ENCODE assay signal across 14 cellular contexts in the genomic region with DNA sequence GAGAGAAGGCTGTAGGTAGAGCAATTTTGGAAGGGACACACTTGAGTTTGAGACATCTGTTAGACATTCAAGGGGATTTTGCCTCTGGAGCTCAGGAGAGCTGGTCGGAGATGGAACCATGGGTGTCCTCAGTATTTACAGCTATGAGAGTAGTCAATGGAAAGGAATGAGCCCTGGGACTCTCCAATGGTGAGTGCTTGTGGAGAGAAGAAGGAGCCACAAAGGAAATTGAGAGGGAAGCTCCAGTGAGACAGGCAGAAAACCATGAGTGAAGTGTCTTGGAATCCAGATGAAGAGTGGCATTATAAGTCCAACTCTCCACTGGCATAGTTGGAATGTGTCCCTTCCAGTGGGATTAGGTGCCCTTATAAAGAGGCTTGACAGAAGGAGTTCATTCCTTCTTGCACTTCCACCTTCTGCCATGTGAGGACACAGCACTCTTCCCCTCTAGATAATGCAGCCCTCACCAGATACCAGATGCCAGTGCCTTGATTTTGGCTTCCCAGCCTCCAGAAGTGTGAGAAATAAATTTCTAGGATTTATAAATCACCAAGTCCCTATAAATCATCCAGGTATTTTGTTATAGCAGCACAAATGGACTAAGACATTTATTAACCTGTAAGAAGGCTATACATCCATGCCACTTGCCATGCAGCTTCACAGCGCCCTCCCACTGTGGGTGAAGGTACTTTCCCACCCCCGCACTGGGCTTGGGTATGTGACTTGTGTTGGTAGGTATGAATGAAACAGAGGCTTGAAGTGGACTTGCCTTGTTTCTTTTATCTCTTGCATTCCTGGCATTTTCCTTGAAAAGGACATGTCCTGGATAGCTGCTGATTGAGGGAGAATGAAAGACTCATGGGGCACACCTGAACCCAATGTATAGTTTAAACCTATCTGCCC. TPM values are rescaled to one million over a fixed set of nuclear protein-coding genes. Genes with fewer than 3 reads are reported as not detected.
DNase-seq lines count a peak whose midpoint lies in the region; ATAC-seq and TF ChIP-seq lines count a peak whose summit lies in the region.
"Had no signal": no experiment of that assay in that cellular context is flagged by ENCODE, and none has a peak within 500 bp of the region (broad histone marks: within the 10 kb centered on the region; RNA-seq: fewer than 3 reads in every experiment).

No MANE protein-coding gene starts in this region.

- H3F3A ChIP-seq in GM23338 (replicated peaks; ENCODE audit: low read depth): no peaks in the 10 kb centered on the region

- no peak overlapping the region for H3K4me3 ChIP-seq in GM23338
- H3K4me3 ChIP-seq: A549, testis had no signal

- no peak overlapping the region for H3K4me2 ChIP-seq in GM23338
- H3K4me2 ChIP-seq: A549 had no signal

- in situ Hi-C loops in G401 (cut with HindIII; ENCODE audit: low sequenced_read_pairs): no loop called here

- H3K36me3 Mint-ChIP-seq in GM23338 (ENCODE audit: low read depth): peaks cover 11% of the 10 kb centered on the region; the same call in 2 of the 3 replicates
- no peaks in the 10 kb centered on the region for H3K36me3 Mint-ChIP-seq in activated naive CD8-positive, alpha-beta T cell treated with anti-CD3 and anti-CD28 coated beads, Interleukin-2, amount 50 U/mL, for 24 hours (ENCODE audit: low read depth)

- peaks cover 7% of the 10 kb centered on the region for H3K4me1 ChIP-seq in GM23338 (ENCODE audit: insufficient read depth)
- H3K4me1 ChIP-seq: A549, testis had no signal

- H3K27me3 ChIP-seq in GM23338 (ENCODE audit: insufficient read depth): no peaks in the 10 kb centered on the region
- H3K27me3 ChIP-seq: testis had no signal

- no peaks in the 10 kb centered on the region for H4K20me1 ChIP-seq in GM23338 (replicated peaks; ENCODE audit: insufficient read depth)

- H3K27ac Mint-ChIP-seq in GM23338: no peak overlapping the region
- no peak overlapping the region for H3K27ac Mint-ChIP-seq in activated naive CD8-positive, alpha-beta T cell treated with anti-CD3 and anti-CD28 coated beads, Interleukin-2, amount 50 U/mL, for 24 hours

- DNase-seq in DMS53 (lab: John Stamatoyannopoulos, UW) (peak; percentile 40), DMS53 treated with DMSO at 0.1 percent for 48 hours (lab: John Stamatoyannopoulos, UW; ENCODE audit: unreplicated experiment) (no peak), GM23338 (ENCODE audit: low spot score) (peak; percentile 65), kidney tubule cell (ENCODE audit: low spot score) (peak; percentile 10), RKO (ENCODE audit: low spot score) (no peak), G401 (ENCODE audit: low spot score) (no peak), midbrain (lab: John Stamatoyannopoulos, UW) (no peak)
- DNase-seq in activated naive CD8-positive, alpha-beta T cell treated with anti-CD3 and anti-CD28 coated beads, Interleukin-2, amount 50 U/mL, for 24 hours: peak; percentile 8
- DNase-seq: activated CD4-positive, CD25-positive, alpha-beta regulatory T cell treated with anti-CD3 and anti-CD28 coated beads, Interleukin-2, amount 50 U/mL, for 72 hours; caudate nucleus; NCI-H774; testis had no signal

- H2AFZ ChIP-seq in GM23338: no peak overlapping the region

- H3K79me2 ChIP-seq in GM23338 (replicated peaks; ENCODE audit: insufficient read depth): no peaks in the 10 kb centered on the region

- H3K36me3 ChIP-seq in GM23338 (ENCODE audit: insufficient read depth): peaks cover 8% of the 10 kb centered on the region; the same call in 1 of the 2 replicates

- H3K9me3 Mint-ChIP-seq in GM23338: peaks cover 26% of the 10 kb centered on the region
- peaks cover 5% of the 10 kb centered on the region for H3K9me3 Mint-ChIP-seq in activated naive CD8-positive, alpha-beta T cell treated with anti-CD3 and anti-CD28 coated beads, Interleukin-2, amount 50 U/mL, for 24 hours

- H3K4me1 Mint-ChIP-seq in GM23338: peaks cover 13% of the 10 kb centered on the region
- H3K4me1 Mint-ChIP-seq in activated naive CD8-positive, alpha-beta T cell treated with anti-CD3 and anti-CD28 coated beads, Interleukin-2, amount 50 U/mL, for 24 hours: peaks cover 2% of the 10 kb centered on the region

- no peaks in the 10 kb centered on the region for H3K27me3 Mint-ChIP-seq in GM23338 (ENCODE audit: insufficient read depth, low read depth, poor library complexity)
- peaks cover 30% of the 10 kb centered on the region for H3K27me3 Mint-ChIP-seq in activated naive CD8-positive, alpha-beta T cell treated with anti-CD3 and anti-CD28 coated beads, Interleukin-2, amount 50 U/mL, for 24 hours

- peaks cover 15% of the 10 kb centered on the region for H3K9me2 ChIP-seq in GM23338 (ENCODE audit: insufficient read depth)

- TF ChIP-seq CTCF in GM23338 (conservative IDR thresholded peaks at IDR 0.05; ENCODE audit: low read depth in 2 of 2): peak; percentile 68 to 69

- peak; percentile 54 for ATAC-seq in GM23338
- ATAC-seq in activated naive CD8-positive, alpha-beta T cell treated with anti-CD3 and anti-CD28 coated beads, Interleukin-2, amount 50 U/mL, for 24 hours: no peak
- ATAC-seq: sciatic nerve had no signal

- no peak overlapping the region for H3K27ac ChIP-seq in GM23338 (ENCODE audit: low read depth)
- H3K27ac ChIP-seq: A549, testis had no signal

- no peak overlapping the region for H3K4me3 Mint-ChIP-seq in GM23338
- H3K4me3 Mint-ChIP-seq in activated naive CD8-positive, alpha-beta T cell treated with anti-CD3 and anti-CD28 coated beads, Interleukin-2, amount 50 U/mL, for 24 hours: no peak overlapping the region

TF ChIP-seq in GM23338, 12 proteins besides CTCF, POLR2A, EP300 and RAD21:
- TF ChIP-seq ZNF331 (CRISPR knock-in tag; IDR thresholded peaks at IDR 0.05; ENCODE audit: low read depth) (no peak), STAT1 (IDR thresholded peaks at IDR 0.05; ENCODE audit: unreplicated experiment) (no peak), CREB1 (CRISPR knock-in tag; IDR thresholded peaks at IDR 0.05; ENCODE audit: low read depth) (no peak), NANOG (IDR thresholded peaks at IDR 0.05; ENCODE audit: borderline replicate concordance) (no peak), EZH2 (IDR thresholded peaks at IDR 0.05; ENCODE audit: low read depth, unreplicated experiment) (no peak)
- TF ChIP-seq, protein P1, sequence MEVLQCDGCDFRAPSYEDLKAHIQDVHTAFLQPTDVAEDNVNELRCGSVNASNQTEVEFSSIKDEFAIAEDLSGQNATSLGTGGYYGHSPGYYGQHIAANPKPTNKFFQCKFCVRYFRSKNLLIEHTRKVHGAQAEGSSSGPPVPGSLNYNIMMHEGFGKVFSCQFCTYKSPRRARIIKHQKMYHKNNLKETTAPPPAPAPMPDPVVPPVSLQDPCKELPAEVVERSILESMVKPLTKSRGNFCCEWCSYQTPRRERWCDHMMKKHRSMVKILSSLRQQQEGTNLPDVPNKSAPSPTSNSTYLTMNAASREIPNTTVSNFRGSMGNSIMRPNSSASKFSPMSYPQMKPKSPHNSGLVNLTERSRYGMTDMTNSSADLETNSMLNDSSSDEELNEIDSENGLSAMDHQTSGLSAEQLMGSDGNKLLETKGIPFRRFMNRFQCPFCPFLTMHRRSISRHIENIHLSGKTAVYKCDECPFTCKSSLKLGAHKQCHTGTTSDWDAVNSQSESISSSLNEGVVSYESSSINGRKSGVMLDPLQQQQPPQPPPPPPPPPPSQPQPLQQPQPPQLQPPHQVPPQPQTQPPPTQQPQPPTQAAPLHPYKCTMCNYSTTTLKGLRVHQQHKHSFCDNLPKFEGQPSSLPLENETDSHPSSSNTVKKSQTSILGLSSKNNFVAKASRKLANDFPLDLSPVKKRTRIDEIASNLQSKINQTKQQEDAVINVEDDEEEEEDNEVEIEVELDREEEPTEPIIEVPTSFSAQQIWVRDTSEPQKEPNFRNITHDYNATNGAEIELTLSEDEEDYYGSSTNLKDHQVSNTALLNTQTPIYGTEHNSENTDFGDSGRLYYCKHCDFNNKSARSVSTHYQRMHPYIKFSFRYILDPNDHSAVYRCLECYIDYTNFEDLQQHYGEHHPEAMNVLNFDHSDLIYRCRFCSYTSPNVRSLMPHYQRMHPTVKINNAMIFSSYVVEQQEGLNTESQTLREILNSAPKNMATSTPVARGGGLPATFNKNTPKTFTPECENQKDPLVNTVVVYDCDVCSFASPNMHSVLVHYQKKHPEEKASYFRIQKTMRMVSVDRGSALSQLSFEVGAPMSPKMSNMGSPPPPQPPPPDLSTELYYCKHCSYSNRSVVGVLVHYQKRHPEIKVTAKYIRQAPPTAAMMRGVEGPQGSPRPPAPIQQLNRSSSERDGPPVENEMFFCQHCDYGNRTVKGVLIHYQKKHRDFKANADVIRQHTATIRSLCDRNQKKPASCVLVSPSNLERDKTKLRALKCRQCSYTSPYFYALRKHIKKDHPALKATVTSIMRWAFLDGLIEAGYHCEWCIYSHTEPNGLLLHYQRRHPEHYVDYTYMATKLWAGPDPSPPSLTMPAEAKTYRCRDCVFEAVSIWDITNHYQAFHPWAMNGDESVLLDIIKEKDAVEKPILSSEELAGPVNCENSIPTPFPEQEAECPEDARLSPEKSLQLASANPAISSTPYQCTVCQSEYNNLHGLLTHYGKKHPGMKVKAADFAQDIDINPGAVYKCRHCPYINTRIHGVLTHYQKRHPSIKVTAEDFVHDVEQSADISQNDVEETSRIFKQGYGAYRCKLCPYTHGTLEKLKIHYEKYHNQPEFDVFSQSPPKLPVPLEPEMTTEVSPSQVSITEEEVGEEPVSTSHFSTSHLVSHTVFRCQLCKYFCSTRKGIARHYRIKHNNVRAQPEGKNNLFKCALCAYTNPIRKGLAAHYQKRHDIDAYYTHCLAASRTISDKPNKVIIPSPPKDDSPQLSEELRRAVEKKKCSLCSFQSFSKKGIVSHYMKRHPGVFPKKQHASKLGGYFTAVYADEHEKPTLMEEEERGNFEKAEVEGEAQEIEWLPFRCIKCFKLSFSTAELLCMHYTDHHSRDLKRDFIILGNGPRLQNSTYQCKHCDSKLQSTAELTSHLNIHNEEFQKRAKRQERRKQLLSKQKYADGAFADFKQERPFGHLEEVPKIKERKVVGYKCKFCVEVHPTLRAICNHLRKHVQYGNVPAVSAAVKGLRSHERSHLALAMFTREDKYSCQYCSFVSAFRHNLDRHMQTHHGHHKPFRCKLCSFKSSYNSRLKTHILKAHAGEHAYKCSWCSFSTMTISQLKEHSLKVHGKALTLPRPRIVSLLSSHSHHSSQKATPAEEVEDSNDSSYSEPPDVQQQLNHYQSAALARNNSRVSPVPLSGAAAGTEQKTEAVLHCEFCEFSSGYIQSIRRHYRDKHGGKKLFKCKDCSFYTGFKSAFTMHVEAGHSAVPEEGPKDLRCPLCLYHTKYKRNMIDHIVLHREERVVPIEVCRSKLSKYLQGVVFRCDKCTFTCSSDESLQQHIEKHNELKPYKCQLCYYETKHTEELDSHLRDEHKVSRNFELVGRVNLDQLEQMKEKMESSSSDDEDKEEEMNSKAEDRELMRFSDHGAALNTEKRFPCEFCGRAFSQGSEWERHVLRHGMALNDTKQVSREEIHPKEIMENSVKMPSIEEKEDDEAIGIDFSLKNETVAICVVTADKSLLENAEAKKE (CRISPR knock-in tag; IDR thresholded peaks at IDR 0.05): no peak

RNA-seq across cellular contexts. Expression of a gene that starts 27.3 kb away (rescaled TPM):
- 7.1 and 10.7 TPM in 2 replicates for total RNA-seq in GM23338 (2014; rRNA removed; shearing (Covaris generic))
- 49.7 and 56.6 TPM in 2 replicates for polyA plus RNA-seq in GM23338 (2016; fragmentation: Nextera tagmentation; extraction: Ambion mirVana)
- total RNA-seq in G401 (2014; rRNA removed; shearing (Covaris generic)): 9.2 and 36.5 TPM in 2 replicates

Comparison
In these comparisons a context has a peak if more than half of its experiments do, and no peak if none do; other contexts are left out.
1. DNase-seq: peak in DMS53 (single experiment), GM23338 (single experiment), activated naive CD8-positive, alpha-beta T cell treated with anti-CD3 and anti-CD28 coated beads, Interleukin-2, amount 50 U/mL, for 24 hours (single experiment) and kidney tubule cell (single experiment); none in DMS53 treated with DMSO at 0.1 percent for 48 hours (single experiment), RKO (single experiment), G401 (single experiment) and midbrain (single experiment).